ENCODE assay signal across 8 cellular contexts in the genomic region with DNA sequence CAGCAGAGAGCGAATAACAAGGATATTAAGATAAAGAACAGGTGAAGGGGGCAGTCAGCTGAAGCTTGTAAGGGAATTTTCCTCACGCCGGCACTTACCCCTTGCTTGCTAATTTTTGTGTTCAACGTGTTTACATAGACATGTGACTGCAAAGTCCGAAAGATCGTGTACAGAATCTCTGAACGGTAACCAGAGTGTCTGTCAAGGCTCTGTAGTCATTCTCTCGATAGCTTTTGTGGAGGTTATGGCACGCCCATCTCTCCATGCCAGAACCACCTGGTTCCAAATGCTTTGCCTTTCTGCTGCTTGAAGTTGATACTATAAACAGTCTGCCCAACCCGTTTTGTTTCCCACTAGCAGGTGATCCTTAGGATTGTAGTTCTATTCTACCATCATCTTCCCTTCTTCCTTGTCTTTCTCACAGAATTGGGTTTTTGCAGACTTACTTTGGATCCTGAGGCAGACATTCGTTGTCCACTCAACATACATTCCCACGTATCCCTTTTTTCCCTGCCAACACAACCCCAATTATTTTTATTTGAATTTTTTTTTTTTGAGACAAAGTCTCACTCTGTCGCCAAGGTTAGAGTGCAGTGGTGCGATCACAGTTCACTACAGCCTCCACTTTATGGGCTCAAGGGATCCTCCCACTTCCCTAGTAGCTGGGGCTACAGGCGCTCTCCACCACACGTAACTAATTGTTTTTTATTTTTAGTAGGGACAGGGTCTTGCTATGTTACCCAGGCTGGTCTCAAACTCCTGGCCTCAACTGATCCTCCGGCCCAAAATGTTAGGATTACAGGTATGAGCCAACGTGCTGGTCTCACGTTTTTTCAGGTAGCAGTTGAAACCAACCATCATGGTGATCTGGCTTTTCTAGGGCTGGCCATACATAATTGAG. TPM values are rescaled to one million over a fixed set of nuclear protein-coding genes. Genes with fewer than 3 reads are reported as not detected.
DNase-seq lines count a peak whose midpoint lies in the region; ATAC-seq and TF ChIP-seq lines count a peak whose summit lies in the region.

No MANE protein-coding gene starts in this region.

- H3K4me3 ChIP-seq in GM23338 (peak overlapping the region; percentile 87), mammary epithelial cell (replicated peaks in 1 of 3; ENCODE audit: insufficient read depth in 1 of 3, low read depth in 2 of 3, low read length in 3 of 3) (peak overlapping the region; percentile 90 to 99 (median 98)), left lung (peak overlapping the region; percentile 86 to 88), thymus (ENCODE audit: low read length) (peak overlapping the region; percentile 99)

- peaks cover 15% of the 10 kb centered on the region for H3K4me1 Mint-ChIP-seq in GM23338

- 34% methylated on average over 18 of the region's 19 CpGs for WGBS in mammary epithelial cell (ENCODE audit: low coverage, missing lambda C conversion rate)
- WGBS in thymus = 46% methylated on average over 19 of the region's 19 CpGs

- no peaks in the 10 kb centered on the region for H3K9me3 ChIP-seq in mammary epithelial cell (replicated peaks; ENCODE audit: insufficient read depth, low read length)
- H3K9me3 ChIP-seq in left lung = no peaks in the 10 kb centered on the region
- H3K9me3 ChIP-seq in thymus (ENCODE audit: control insufficient read depth) = peaks cover 1% of the 10 kb centered on the region

- H4K20me1 ChIP-seq in GM23338 (replicated peaks; ENCODE audit: insufficient read depth) = peaks cover 10% of the 10 kb centered on the region
- no peaks in the 10 kb centered on the region for H4K20me1 ChIP-seq in mammary epithelial cell (ENCODE audit: insufficient read depth, low read length)

- H3K27me3 Mint-ChIP-seq in GM23338 (ENCODE audit: insufficient read depth, low read depth, poor library complexity) = peaks cover 24% of the 10 kb centered on the region

- H3K79me2 ChIP-seq in GM23338 (replicated peaks; ENCODE audit: insufficient read depth) (peaks cover 42% of the 10 kb centered on the region), mammary epithelial cell (ENCODE audit: insufficient read depth, low read length) (peaks cover 54% of the 10 kb centered on the region)

- H3K27ac ChIP-seq in GM23338 (ENCODE audit: low read depth) (peak overlapping the region; percentile 99), mammary epithelial cell (ENCODE audit: insufficient read depth, low read depth, low read length) (peak overlapping the region; percentile 90), left lung (peak overlapping the region; percentile 98 to 99), thymus (ENCODE audit: low read depth) (peak overlapping the region; percentile 99)

- H3K9me2 ChIP-seq in GM23338 (ENCODE audit: insufficient read depth) = no peaks in the 10 kb centered on the region

- H3K4me2 ChIP-seq in GM23338 = peak overlapping the region; percentile 87
- peak overlapping the region; percentile 63 for H3K4me2 ChIP-seq in mammary epithelial cell (ENCODE audit: insufficient read depth, low read depth, low read length)

- 0 out of 2 replicates have a peak, but pooled peaks cover 12% of the 10 kb centered on the region for H3F3A ChIP-seq in GM23338 (replicated peaks; ENCODE audit: low read depth)

- peak overlapping the region; percentile 90 for H3K9ac ChIP-seq in mammary epithelial cell (ENCODE audit: insufficient read depth, low read length)

- peaks cover 9% of the 10 kb centered on the region; the same call in 1 of the 3 replicates for H3K9me3 Mint-ChIP-seq in GM23338

- peak overlapping the region; percentile 95; the same call in 1 of the 2 replicates for H2AFZ ChIP-seq in GM23338
- peak overlapping the region; percentile 95 for H2AFZ ChIP-seq in mammary epithelial cell (ENCODE audit: low read depth, low read length)

- CTCF ChIA-PET in mammary epithelial cell (lab: Charles Lee; ENCODE audit: low non-redundant PET) = no interaction called here

- H3K36me3 ChIP-seq in GM23338 (ENCODE audit: insufficient read depth) (peaks cover 4% of the 10 kb centered on the region; the same call in 1 of the 2 replicates), mammary epithelial cell (ENCODE audit: insufficient read depth, low read length) (peaks cover 4% of the 10 kb centered on the region), left lung (peaks cover 0 to 26% of the 10 kb centered on the region in 2 donors), thymus (ENCODE audit: control insufficient read depth, insufficient read depth) (peaks cover 9% of the 10 kb centered on the region)

- peak overlapping the region; percentile 96 for H3K4me3 Mint-ChIP-seq in GM23338

- no peak for ATAC-seq in GM23338
- peak; percentile 17 for ATAC-seq in left lung

- peak overlapping the region; percentile 78 for H3K27ac Mint-ChIP-seq in GM23338

- DNase-seq in COLO668 (lab: John Stamatoyannopoulos, UW; ENCODE audit: unreplicated experiment) (peak; percentile 27), GM23338 (ENCODE audit: low spot score) (peak; percentile 35), mammary epithelial cell (peak; percentile 39), left lung (no peak), D341Med (ENCODE audit: low spot score) (no peak)
- DNase-seq in effector CD8-positive, alpha-beta T cell (lab: John Stamatoyannopoulos, UW) = no peak

- H3K4me1 ChIP-seq in GM23338 (ENCODE audit: insufficient read depth) (peaks cover 9% of the 10 kb centered on the region; the same call in 1 of the 2 replicates), mammary epithelial cell (ENCODE audit: insufficient read depth, low read length) (peaks cover 10% of the 10 kb centered on the region), left lung (peaks cover 8 to 38% of the 10 kb centered on the region in 2 donors), thymus (ENCODE audit: control insufficient read depth, insufficient read depth, low read length) (peaks cover 2% of the 10 kb centered on the region)

- intact Hi-C loops in mammary epithelial cell (cut with micrococcal nuclease) = loop anchor here (5.0 kb wide), 2 partner anchors 50 to 335 kb away; no protein-coding TSS in a partner anchor
- intact Hi-C loops in left lung (cut with DNase I) = no loop called here

- peaks cover 51% of the 10 kb centered on the region for H3K36me3 Mint-ChIP-seq in GM23338 (ENCODE audit: low read depth)

- no peak for TF ChIP-seq CTCF in GM23338 (conservative IDR thresholded peaks at IDR 0.05; ENCODE audit: low read depth in 2 of 2)
- TF ChIP-seq CTCF in mammary epithelial cell (conservative IDR thresholded peaks at IDR 0.05 in 1 of 2, IDR thresholded peaks at IDR 0.05 in 1 of 2; ENCODE audit: extremely low read depth in 1 of 2, insufficient read depth in 1 of 2, low read depth in 1 of 2, low read length in 2 of 2) = no peak
- no peak for TF ChIP-seq CTCF in left lung (IDR thresholded peaks at IDR 0.05)

- in situ Hi-C loops in mammary epithelial cell (cut with MboI; ENCODE audit: low sequenced_read_pairs in 2 of 2) = no loop called here

- dilution Hi-C loops in mammary epithelial cell (cut with HindIII; ENCODE audit: low sequenced_read_pairs) = no loop called here

- H3K27me3 ChIP-seq in GM23338 (ENCODE audit: insufficient read depth) = no peaks in the 10 kb centered on the region
- H3K27me3 ChIP-seq in mammary epithelial cell (ENCODE audit: insufficient read depth, low read length) = no peaks in the 10 kb centered on the region
- H3K27me3 ChIP-seq in left lung = no peaks in the 10 kb centered on the region
- no peaks in the 10 kb centered on the region for H3K27me3 ChIP-seq in thymus (ENCODE audit: control insufficient read depth, insufficient read depth)

- BruUV-seq in mammary epithelial cell (replicated peaks; lab: Mats Ljungman, UMichigan) = no TSS peak

TF ChIP-seq in GM23338, 12 proteins besides CTCF, POLR2A, EP300 and RAD21 (continues in another document):
- TF ChIP-seq JUNB (IDR thresholded peaks at IDR 0.05; ENCODE audit: unreplicated experiment) (no peak), EZH2 (IDR thresholded peaks at IDR 0.05; ENCODE audit: low read depth, unreplicated experiment) (no peak), POLR2AphosphoS5 (IDR thresholded peaks at IDR 0.05; ENCODE audit: low read depth) (no peak), CREB1 (CRISPR knock-in tag; IDR thresholded peaks at IDR 0.05; ENCODE audit: low read depth) (no peak), ZNF114 (CRISPR knock-in tag; IDR thresholded peaks at IDR 0.05) (no peak), NANOG (IDR thresholded peaks at IDR 0.05; ENCODE audit: borderline replicate concordance) (no peak)
- TF ChIP-seq, protein P1, sequence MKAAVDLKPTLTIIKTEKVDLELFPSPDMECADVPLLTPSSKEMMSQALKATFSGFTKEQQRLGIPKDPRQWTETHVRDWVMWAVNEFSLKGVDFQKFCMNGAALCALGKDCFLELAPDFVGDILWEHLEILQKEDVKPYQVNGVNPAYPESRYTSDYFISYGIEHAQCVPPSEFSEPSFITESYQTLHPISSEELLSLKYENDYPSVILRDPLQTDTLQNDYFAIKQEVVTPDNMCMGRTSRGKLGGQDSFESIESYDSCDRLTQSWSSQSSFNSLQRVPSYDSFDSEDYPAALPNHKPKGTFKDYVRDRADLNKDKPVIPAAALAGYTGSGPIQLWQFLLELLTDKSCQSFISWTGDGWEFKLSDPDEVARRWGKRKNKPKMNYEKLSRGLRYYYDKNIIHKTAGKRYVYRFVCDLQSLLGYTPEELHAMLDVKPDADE (IDR thresholded peaks at IDR 0.05) = no peak

TF ChIP-seq in PFSK-1, 5 proteins besides CTCF, POLR2A, EP300 and RAD21:
- peak; percentile 6; the same call in 1 of the 2 replicates for TF ChIP-seq SIN3A (IDR thresholded peaks at IDR 0.05; ENCODE audit: borderline replicate concordance, insufficient read depth, low read length)
- no peak for TF ChIP-seq POLR2AphosphoS5 (IDR thresholded peaks at IDR 0.05; ENCODE audit: low read depth, low read length)

RNA-seq across cellular contexts. Expression of gene USP34, which starts 1.3 kb away (rescaled TPM):
- 115 and 157 TPM in 2 replicates for total RNA-seq in GM23338 (2014; rRNA removed; shearing (Covaris generic))
- polyA plus RNA-seq in GM23338 (2016; fragmentation: Nextera tagmentation; extraction: Ambion mirVana) = 68.1 and 81.8 TPM in 2 replicates
- 28.5 TPM for polyA plus RNA-seq in PFSK-1 (2012; ENCODE audit: insufficient read length, low read depth)
- 100 to 1,000 TPM in 1 of 2 donors, 10 to 100 TPM in 1; 84.5 to 108 TPM for total RNA-seq in mammary epithelial cell
- polyA plus RNA-seq in mammary epithelial cell = 23.1 TPM
- 193 TPM for polyA minus RNA-seq in mammary epithelial cell
- total RNA-seq in left lung = 100 to 1,000 TPM in 1 of 2 donors, 10 to 100 TPM in 1; 86.5 to 108 TPM
- polyA plus RNA-seq in thymus = 102 TPM

Comparison
In these comparisons a context has a peak if more than half of its experiments do, and no peak if none do; other contexts are left out.
1. DNase-seq: peak in COLO668 (single experiment), GM23338 (single experiment) and mammary epithelial cell (single experiment); none in left lung (0 of 2), D341Med (single experiment) and effector CD8-positive, alpha-beta T cell (single experiment).
2. Peak in every context shown above with its lines, with median percentiles within 50 percentile points of each other: H3K27ac ChIP-seq and H3K4me3 ChIP-seq.